Comparison of ENCODE assay signal across 33 cellular contexts in genomic region chr9:16426716-16427115, GRCh38.
"Had no signal": no experiment of that assay in that cellular context is flagged by ENCODE, and none has a peak within 500 bp of the region (broad histone marks: within the 10 kb centered on the region; RNA-seq: fewer than 3 reads in every experiment).

No MANE protein-coding gene starts in this region.

- H3K36me3 ChIP-seq: cardiac muscle cell, pancreas, prostate gland, suprapubic skin, tibial artery had no signal

- H3K27ac ChIP-seq: cardiac muscle cell, coronary artery, dorsolateral prefrontal cortex, pancreas, prostate gland, suprapubic skin, tibial artery had no signal

- H3K4me1 ChIP-seq: pancreas, prostate gland, suprapubic skin had no signal

- H3K27me3 ChIP-seq: pancreas, suprapubic skin, tibial artery had no signal

- H3K4me3 Mint-ChIP-seq: activated B cell treated with CpG ODN at 0.5 μM for 24 hours; activated CD4-positive, alpha-beta T cell treated with anti-CD3 and anti-CD28 coated beads for 36 hours; activated CD8-positive, alpha-beta memory T cell treated with anti-CD3 and anti-CD28 coated beads, Interleukin-2, amount 10 ng/mL, durations not matched to agents 7 days and 5 days; activated CD8-positive, alpha-beta T cell treated with anti-CD3 and anti-CD28 coated beads, Interleukin-2, amount 10 ng/mL, durations not matched to agents 7 days and 5 days; activated naive CD4-positive, alpha-beta T cell treated with anti-CD3 and anti-CD28 coated beads, Interleukin-2, amount 50 U/mL, for 24 hours; activated naive CD8-positive, alpha-beta T cell treated with anti-CD3 and anti-CD28 coated beads, Interleukin-2, amount 50 U/mL, for 24 hours; naive thymus-derived CD4-positive, alpha-beta T cell; neural crest cell; stimulated activated memory B cell treated with anti-CD40 and anti-IgM and Interleukin-4, amounts not matched to agents 10 μg/mL and 1 μg/mL and 100 μg/mL, for 72 hours; stimulated activated naive CD8-positive, alpha-beta T cell treated with anti-CD3 and anti-CD28 coated beads, Interleukin-15, amount 100 ng/mL, for 72 hours; T-cell had no signal

- H3K4me3 ChIP-seq: cardiac muscle cell, coronary artery, dorsolateral prefrontal cortex, pancreas, prostate gland, suprapubic skin, tibial artery had no signal

- H3K9me3 ChIP-seq: pancreas, prostate gland, suprapubic skin, tibial artery had no signal

- H3K27ac Mint-ChIP-seq: activated B cell treated with CpG ODN at 0.5 μM for 24 hours; activated CD4-positive, alpha-beta T cell treated with anti-CD3 and anti-CD28 coated beads for 36 hours; activated CD8-positive, alpha-beta memory T cell treated with anti-CD3 and anti-CD28 coated beads, Interleukin-2, amount 10 ng/mL, durations not matched to agents 7 days and 5 days; activated CD8-positive, alpha-beta T cell treated with anti-CD3 and anti-CD28 coated beads, Interleukin-2, amount 10 ng/mL, durations not matched to agents 7 days and 5 days; activated naive CD4-positive, alpha-beta T cell treated with anti-CD3 and anti-CD28 coated beads, Interleukin-2, amount 50 U/mL, for 24 hours; activated naive CD8-positive, alpha-beta T cell treated with anti-CD3 and anti-CD28 coated beads, Interleukin-2, amount 50 U/mL, for 24 hours; activated T-helper 2 cell treated with anti-CD3 and anti-CD28 coated beads, Interferon-gamma antibody, Interleukin-2, Interleukin-4, amounts not matched to agents 10 μg/mL and 5 μg/mL and 100 μg/mL, durations not matched to agents 14 hours and 24 hours and 36 hours; naive thymus-derived CD4-positive, alpha-beta T cell; stimulated activated memory B cell treated with anti-CD40 and anti-IgM and Interleukin-4, amounts not matched to agents 10 μg/mL and 1 μg/mL and 100 μg/mL, for 72 hours; stimulated activated naive CD8-positive, alpha-beta T cell treated with anti-CD3 and anti-CD28 coated beads, Interleukin-15, amount 100 ng/mL, for 72 hours; T-cell had no signal

- H3K9me3 Mint-ChIP-seq: activated B cell treated with CpG ODN at 0.5 μM for 24 hours; activated naive CD8-positive, alpha-beta T cell treated with anti-CD3 and anti-CD28 coated beads, Interleukin-2, amount 50 U/mL, for 24 hours; stimulated activated memory B cell treated with anti-CD40 and anti-IgM and Interleukin-4, amounts not matched to agents 10 μg/mL and 1 μg/mL and 100 μg/mL, for 72 hours; stimulated activated naive CD8-positive, alpha-beta T cell treated with anti-CD3 and anti-CD28 coated beads, Interleukin-15, amount 100 ng/mL, for 72 hours had no signal

- DNase-seq: activated B cell treated with CpG ODN at 0.5 μM for 24 hours; activated CD4-positive, alpha-beta T cell treated with anti-CD3 and anti-CD28 coated beads for 36 hours; activated CD8-positive, alpha-beta memory T cell treated with anti-CD3 and anti-CD28 coated beads, Interleukin-2, amount 10 ng/mL, durations not matched to agents 7 days and 5 days; activated CD8-positive, alpha-beta T cell treated with anti-CD3 and anti-CD28 coated beads, Interleukin-2, amount 10 ng/mL, durations not matched to agents 7 days and 5 days; activated naive CD8-positive, alpha-beta T cell treated with anti-CD3 and anti-CD28 coated beads, Interleukin-2, amount 50 U/mL, for 24 hours; activated T-cell treated with anti-CD3 and anti-CD28 coated beads, Interleukin-2, amount 50 U/mL, for 48 hours; cerebellar nuclear complex; dorsolateral prefrontal cortex; effector memory CD4-positive, alpha-beta T cell; kidney; left colon; midbrain; naive thymus-derived CD4-positive, alpha-beta T cell; nucleus accumbens; pancreas; retina; small intestine; stimulated activated CD4-positive, alpha-beta T cell treated with anti-CD3 and anti-CD28 coated beads, Interleukin-1b, Interleukin-23, amount 100 ng/mL, for 48 hours; stimulated activated CD4-positive, alpha-beta T cell treated with anti-CD3 and anti-CD28 coated beads, Interleukin-4, amount 100 ng/mL, for 4 hours; stimulated activated CD8-positive, alpha-beta memory T cell treated with anti-CD3 and anti-CD28 coated beads, Interleukin-4, amount 100 ng/mL, for 48 hours; stimulated activated naive CD8-positive, alpha-beta T cell treated with anti-CD3 and anti-CD28 coated beads, Interleukin-15, amount 100 ng/mL, for 72 hours; T-cell; tibial artery had no signal

- ATAC-seq: activated CD4-positive, alpha-beta T cell treated with anti-CD3 and anti-CD28 coated beads for 36 hours; activated CD8-positive, alpha-beta memory T cell treated with anti-CD3 and anti-CD28 coated beads, Interleukin-2, amount 10 ng/mL, durations not matched to agents 7 days and 5 days; activated CD8-positive, alpha-beta T cell treated with anti-CD3 and anti-CD28 coated beads, Interleukin-2, amount 10 ng/mL, durations not matched to agents 7 days and 5 days; activated naive CD8-positive, alpha-beta T cell treated with anti-CD3 and anti-CD28 coated beads, Interleukin-2, amount 50 U/mL, for 24 hours; left colon; naive thymus-derived CD4-positive, alpha-beta T cell; pancreas; sciatic nerve; stimulated activated memory B cell treated with anti-CD40 and anti-IgM and Interleukin-4, amounts not matched to agents 10 μg/mL and 1 μg/mL and 100 μg/mL, for 72 hours; stimulated activated naive CD8-positive, alpha-beta T cell treated with anti-CD3 and anti-CD28 coated beads, Interleukin-15, amount 100 ng/mL, for 72 hours; T-cell had no signal

- FAIRE-seq: frontal cortex, kidney, pancreas, small intestine had no signal

- H3K27me3 Mint-ChIP-seq: activated B cell treated with CpG ODN at 0.5 μM for 24 hours; activated CD4-positive, alpha-beta T cell treated with anti-CD3 and anti-CD28 coated beads for 36 hours; activated CD8-positive, alpha-beta memory T cell treated with anti-CD3 and anti-CD28 coated beads, Interleukin-2, amount 10 ng/mL, durations not matched to agents 7 days and 5 days; activated naive CD4-positive, alpha-beta T cell treated with anti-CD3 and anti-CD28 coated beads, Interleukin-2, amount 50 U/mL, for 24 hours; activated naive CD8-positive, alpha-beta T cell treated with anti-CD3 and anti-CD28 coated beads, Interleukin-2, amount 50 U/mL, for 24 hours; naive thymus-derived CD4-positive, alpha-beta T cell; stimulated activated memory B cell treated with anti-CD40 and anti-IgM and Interleukin-4, amounts not matched to agents 10 μg/mL and 1 μg/mL and 100 μg/mL, for 72 hours; stimulated activated naive CD8-positive, alpha-beta T cell treated with anti-CD3 and anti-CD28 coated beads, Interleukin-15, amount 100 ng/mL, for 72 hours; T-cell had no signal

- H3K4me1 Mint-ChIP-seq: activated B cell treated with CpG ODN at 0.5 μM for 24 hours; activated CD4-positive, alpha-beta T cell treated with anti-CD3 and anti-CD28 coated beads for 36 hours; activated CD8-positive, alpha-beta memory T cell treated with anti-CD3 and anti-CD28 coated beads, Interleukin-2, amount 10 ng/mL, durations not matched to agents 7 days and 5 days; activated naive CD4-positive, alpha-beta T cell treated with anti-CD3 and anti-CD28 coated beads, Interleukin-2, amount 50 U/mL, for 24 hours; activated naive CD8-positive, alpha-beta T cell treated with anti-CD3 and anti-CD28 coated beads, Interleukin-2, amount 50 U/mL, for 24 hours; naive thymus-derived CD4-positive, alpha-beta T cell; stimulated activated memory B cell treated with anti-CD40 and anti-IgM and Interleukin-4, amounts not matched to agents 10 μg/mL and 1 μg/mL and 100 μg/mL, for 72 hours; stimulated activated naive CD8-positive, alpha-beta T cell treated with anti-CD3 and anti-CD28 coated beads, Interleukin-15, amount 100 ng/mL, for 72 hours; T-cell had no signal

- H3K36me3 Mint-ChIP-seq: activated CD8-positive, alpha-beta memory T cell treated with anti-CD3 and anti-CD28 coated beads, Interleukin-2, amount 10 ng/mL, durations not matched to agents 7 days and 5 days; activated naive CD4-positive, alpha-beta T cell treated with anti-CD3 and anti-CD28 coated beads, Interleukin-2, amount 50 U/mL, for 24 hours; naive thymus-derived CD4-positive, alpha-beta T cell; stimulated activated memory B cell treated with anti-CD40 and anti-IgM and Interleukin-4, amounts not matched to agents 10 μg/mL and 1 μg/mL and 100 μg/mL, for 72 hours; T-cell had no signal
